Comparison of ENCODE assay signal across 9 cellular contexts in genomic region chr14:101383737-101384338, GRCh38.
"Had no signal": no experiment of that assay in that cellular context is flagged by ENCODE, and none has a peak within 500 bp of the region (broad histone marks: within the 10 kb centered on the region; RNA-seq: fewer than 3 reads in every experiment).

No MANE protein-coding gene starts in this region.

- H3K4me3 ChIP-seq: GM23248, HAP-1 had no signal

- H3K9ac ChIP-seq: GM23248, KMS-11 had no signal

- H3K27ac Mint-ChIP-seq: HFFc6 had no signal

- H2AFZ ChIP-seq: GM23248 had no signal

- H3K4me1 ChIP-seq: HAP-1 had no signal

- DNase-seq: GM23248, GOT3, H7, HFFc6, IMR-90, KBM-7 had no signal

- H3K27ac ChIP-seq: GM23248, HL-60, KMS-11 had no signal

- H3K4me3 Mint-ChIP-seq: HFFc6 had no signal

- H3K4me2 ChIP-seq: KMS-11 had no signal

- H3K36me3 ChIP-seq: HAP-1 had no signal
